Comparison of ENCODE assay signal across 9 cellular contexts in the genomic region with DNA sequence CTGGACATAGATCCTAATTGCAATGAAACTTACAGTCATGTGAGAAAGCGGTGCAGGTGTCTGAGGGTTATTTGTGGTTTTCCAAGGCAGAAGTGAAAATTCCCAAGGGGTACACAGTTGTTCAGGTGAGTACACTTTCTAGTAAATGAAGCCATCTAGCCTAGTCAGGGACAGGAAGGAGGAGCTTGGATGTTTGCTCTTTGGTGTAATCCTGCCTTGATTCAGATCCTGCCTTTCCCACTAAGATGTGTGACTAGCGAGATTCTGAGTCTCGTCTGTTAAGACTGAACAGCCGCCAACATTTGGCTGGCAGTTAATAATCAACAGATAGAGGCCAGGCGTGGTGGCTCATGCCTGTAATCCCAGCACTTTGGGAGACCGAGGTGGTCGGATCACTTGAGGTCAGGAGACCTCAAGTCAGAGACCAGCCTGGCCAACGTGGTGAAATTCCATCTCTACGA. TPM values are rescaled to one million over a fixed set of nuclear protein-coding genes. Genes with fewer than 3 reads are reported as not detected.
DNase-seq lines count a peak whose midpoint lies in the region; ATAC-seq and TF ChIP-seq lines count a peak whose summit lies in the region.
"Had no signal": no experiment of that assay in that cellular context is flagged by ENCODE, and none has a peak within 500 bp of the region (broad histone marks: within the 10 kb centered on the region; RNA-seq: fewer than 3 reads in every experiment).

No MANE protein-coding gene starts in this region.

- H3K9me3 Mint-ChIP-seq in chondrocyte (ENCODE audit: low read depth) = no peaks in the 10 kb centered on the region

- H3K4me1 ChIP-seq in BLaER1 (peaks cover 75% of the 10 kb centered on the region), HUES6 (ENCODE audit: control insufficient read depth, insufficient read depth, low read length) (peaks cover 36% of the 10 kb centered on the region), muscle layer of colon (ENCODE audit: insufficient read depth, low read length) (peaks cover 31% of the 10 kb centered on the region)

- TF ChIP-seq CTCF in chondrocyte (IDR thresholded peaks at IDR 0.05) = no peak

- peaks cover 73% of the 10 kb centered on the region for H4K20me1 ChIP-seq in BLaER1

- H3K4me2 ChIP-seq in BLaER1 = peak overlapping the region; percentile 97

- H3K9ac ChIP-seq in BLaER1 (peak overlapping the region; percentile 97), HUES6 (ENCODE audit: low read length) (peak overlapping the region; percentile 93), muscle layer of colon (ENCODE audit: low read length) (peak overlapping the region; percentile 0)

- peak overlapping the region; percentile 68 for H3K27ac Mint-ChIP-seq in chondrocyte (ENCODE audit: unreplicated experiment)

- no peak for ATAC-seq in GM21528 (IDR thresholded peaks at IDR 0.05; ENCODE audit: low FRiP score, unreplicated experiment)
- ATAC-seq in HG02798 (IDR thresholded peaks at IDR 0.05; ENCODE audit: poor library complexity, unreplicated experiment) = no peak

- peak overlapping the region; percentile 94 for H3K4me3 Mint-ChIP-seq in chondrocyte (ENCODE audit: unreplicated experiment)

- H3K27ac ChIP-seq in BLaER1 = no peak overlapping the region; the same call in 1 of the 2 replicates
- H3K27ac ChIP-seq in HUES6 (ENCODE audit: low read depth, low read length) = no peak overlapping the region
- H3K27ac ChIP-seq in muscle layer of colon (ENCODE audit: low read depth, low read length) = no peak overlapping the region
- H3K27ac ChIP-seq: SJSA1 had no signal

- H3K9me3 ChIP-seq in BLaER1 (no peaks in the 10 kb centered on the region), HUES6 (ENCODE audit: control insufficient read depth, insufficient read depth, low read depth, low read length) (no peaks in the 10 kb centered on the region), muscle layer of colon (ENCODE audit: low read length) (no peaks in the 10 kb centered on the region)

- peak overlapping the region; percentile 86 for H3K4me3 ChIP-seq in BLaER1
- H3K4me3 ChIP-seq in HUES6 (ENCODE audit: low read depth, low read length) = peak overlapping the region; percentile 76
- no peak overlapping the region for H3K4me3 ChIP-seq in muscle layer of colon (ENCODE audit: low read depth in 1 of 2, low read length in 2 of 2)
- H3K4me3 ChIP-seq: SJSA1 had no signal

- peaks cover 77% of the 10 kb centered on the region for H3K36me3 ChIP-seq in BLaER1
- H3K36me3 ChIP-seq in HUES6 (ENCODE audit: control insufficient read depth, insufficient read depth, low read length) = peaks cover 73% of the 10 kb centered on the region
- H3K36me3 ChIP-seq in muscle layer of colon (ENCODE audit: insufficient read depth, low read length) = peaks cover 53% of the 10 kb centered on the region

- H3K36me3 Mint-ChIP-seq in chondrocyte (ENCODE audit: low read depth) = peaks cover 28% of the 10 kb centered on the region

- no peaks in the 10 kb centered on the region for H3K27me3 Mint-ChIP-seq in chondrocyte (ENCODE audit: low read depth)

- peaks cover 67% of the 10 kb centered on the region for H3K4me1 Mint-ChIP-seq in chondrocyte (ENCODE audit: low read depth)

- H3K27me3 ChIP-seq in BLaER1 (no peaks in the 10 kb centered on the region), HUES6 (ENCODE audit: control insufficient read depth, insufficient read depth, low read length) (no peaks in the 10 kb centered on the region), muscle layer of colon (ENCODE audit: control insufficient read depth in 1 of 2, insufficient read depth in 2 of 2, low read length in 2 of 2) (no peaks in the 10 kb centered on the region)
- H3K27me3 ChIP-seq: SJSA1 had no signal

- DNase-seq in chondrocyte (ENCODE audit: low spot score) (no peak), NCI-H2029 treated with DMSO at 0.1 percent for 48 hours (lab: John Stamatoyannopoulos, UW) (no peak), middle frontal gyrus (ENCODE audit: extremely low spot score, low spot score) (no peak)

RNA-seq across cellular contexts. Expression of gene RPS9, which starts 2.5 kb away (rescaled TPM):
- total RNA-seq in chondrocyte = 689 to 819 TPM (median 699 TPM) in 3 replicates

RNA-seq across cellular contexts. Expression of gene TSEN34, which starts 12.1 kb away (rescaled TPM):
- total RNA-seq in chondrocyte = 39.6 to 46.2 TPM (median 40.5 TPM) in 3 replicates

RNA-seq across cellular contexts. Expression of gene MBOAT7, which starts 13.8 kb away (rescaled TPM):
- 71.4 to 83.8 TPM (median 76.6 TPM) in 3 replicates for total RNA-seq in chondrocyte

RNA-seq across cellular contexts. Expression of gene LILRB3, which starts 19.6 kb away (rescaled TPM):
- not detected in 3 replicates for total RNA-seq in chondrocyte
- total RNA-seq: SJSA1 had no signal

RNA-seq across cellular contexts. Expression of gene TMC4, which starts 30.2 kb away (rescaled TPM):
- total RNA-seq in chondrocyte = 0.73 to 3.7 TPM (median 3.2 TPM) in 3 replicates

Comparison
In these comparisons a context has a peak if more than half of its experiments do, and no peak if none do; other contexts are left out.
1. H3K4me3 ChIP-seq: peak in BLaER1 (single experiment) and HUES6 (single experiment); none in muscle layer of colon (0 of 2).
2. H3K9ac ChIP-seq: peak in every context shown above with its lines; median percentile 97 in BLaER1; 93 in HUES6; 0 in muscle layer of colon.